10 cellular contexts compared by ENCODE assay signal in genomic region chr5:76325876-76326491, GRCh38.
DNase-seq lines count a peak whose midpoint lies in the region; ATAC-seq and TF ChIP-seq lines count a peak whose summit lies in the region.
"Had no signal": no experiment of that assay in that cellular context is flagged by ENCODE, and none has a peak within 500 bp of the region (broad histone marks: within the 10 kb centered on the region; RNA-seq: fewer than 3 reads in every experiment).

No MANE protein-coding gene starts in this region.

- ATAC-seq in T-helper 17 cell (peak; percentile 85), sciatic nerve (peak; percentile 50), HG02970 (IDR thresholded peaks at IDR 0.05; ENCODE audit: low FRiP score, unreplicated experiment) (no peak), HG03097 (IDR thresholded peaks at IDR 0.05; ENCODE audit: low FRiP score, unreplicated experiment) (no peak), HG02763 (IDR thresholded peaks at IDR 0.05; ENCODE audit: unreplicated experiment) (no peak)

- H3K27ac Mint-ChIP-seq in T-helper 17 cell (peak overlapping the region; percentile 94), endothelial cell (ENCODE audit: unreplicated experiment) (peak overlapping the region; percentile 77)

- H3K4me1 Mint-ChIP-seq in T-helper 17 cell = peaks cover 44% of the 10 kb centered on the region
- H3K4me1 Mint-ChIP-seq in endothelial cell (ENCODE audit: unreplicated experiment) = peaks cover 38% of the 10 kb centered on the region

- H3K36me3 Mint-ChIP-seq in T-helper 17 cell (ENCODE audit: low read depth) = no peaks in the 10 kb centered on the region
- peaks cover 5% of the 10 kb centered on the region for H3K36me3 Mint-ChIP-seq in endothelial cell (ENCODE audit: low read depth, unreplicated experiment)

- TF ChIP-seq CTCF in GM12865 (IDR thresholded peaks at IDR 0.05; ENCODE audit: insufficient read depth, low read depth, low read length, missing control alignments) (no peak), endothelial cell (IDR thresholded peaks at IDR 0.05; ENCODE audit: unreplicated experiment) (no peak)

- H3K4me3 ChIP-seq in GM12865 (ENCODE audit: low read depth, low read length) = no peak overlapping the region

- no peaks in the 10 kb centered on the region for H3K9me3 ChIP-seq in T-helper 17 cell (ENCODE audit: control insufficient read depth, low read length, poor library complexity, severe bottlenecking)

- H3K4me3 Mint-ChIP-seq in T-helper 17 cell (peak overlapping the region; percentile 75), endothelial cell (ENCODE audit: unreplicated experiment) (no peak overlapping the region)

- no peaks in the 10 kb centered on the region for H3K27me3 Mint-ChIP-seq in T-helper 17 cell
- peaks cover 3% of the 10 kb centered on the region for H3K27me3 Mint-ChIP-seq in endothelial cell (ENCODE audit: unreplicated experiment)

- DNase-seq in GM12865 (ENCODE audit: low read depth) = peak; percentile 47
- DNase-seq in T-helper 17 cell = no peak
- no peak for DNase-seq in endothelial cell (ENCODE audit: low spot score)
- no peak for DNase-seq in sciatic nerve (ENCODE audit: low spot score)
- no peak for DNase-seq in mucosa of gallbladder (ENCODE audit: low spot score)
- DNase-seq: NCI-H1694 treated with DMSO at 0.1 percent for 48 hours, SIG-M5 had no signal

- intact Hi-C loops in sciatic nerve (cut with DNase I) = no loop called here

- no peaks in the 10 kb centered on the region for H3K9me3 Mint-ChIP-seq in endothelial cell (ENCODE audit: unreplicated experiment)

Comparison
In these comparisons a context has a peak if more than half of its experiments do, and no peak if none do; other contexts are left out.
1. ATAC-seq: peak in T-helper 17 cell (single experiment) and sciatic nerve (single experiment); none in HG02970 (single experiment), HG03097 (single experiment) and HG02763 (single experiment).